In the genomic region with DNA sequence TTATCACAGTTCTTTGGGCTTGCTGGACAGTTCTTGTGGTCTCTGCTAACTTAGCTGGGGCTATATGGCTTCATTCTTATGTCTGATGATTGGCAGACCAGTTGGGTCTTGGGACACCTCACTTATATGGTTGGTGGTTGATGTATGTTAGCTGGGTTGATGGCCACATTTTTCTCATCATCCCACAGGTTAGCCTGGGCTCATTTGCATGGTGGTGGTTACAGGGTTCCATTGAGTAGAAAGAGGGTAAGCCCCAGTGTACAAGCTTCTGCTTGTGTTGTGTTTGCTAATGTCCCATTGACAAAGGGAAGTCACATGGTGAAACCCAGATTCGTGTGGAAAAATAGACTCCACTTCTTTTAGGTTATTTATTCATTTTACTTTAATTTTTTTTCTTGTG, we compare ENCODE assay signal across 10 cellular contexts. TPM values are rescaled to one million over a fixed set of nuclear protein-coding genes. Genes with fewer than 3 reads are reported as not detected.
DNase-seq lines count a peak whose midpoint lies in the region; ATAC-seq, FAIRE-seq and TF ChIP-seq lines count a peak whose summit lies in the region.
"Had no signal": no experiment of that assay in that cellular context is flagged by ENCODE, and none has a peak within 500 bp of the region (broad histone marks: within the 10 kb centered on the region; RNA-seq: fewer than 3 reads in every experiment).

No MANE protein-coding gene starts in this region.

- peaks cover 2% of the 10 kb centered on the region for H3K36me3 Mint-ChIP-seq in activated CD8-positive, alpha-beta T cell treated with anti-CD3 and anti-CD28 coated beads for 36 hours (ENCODE audit: low read depth)
- peaks cover 3% of the 10 kb centered on the region for H3K36me3 Mint-ChIP-seq in activated CD8-positive, alpha-beta T cell treated with anti-CD3 and anti-CD28 coated beads, Interleukin-2, amount 10 ng/mL, durations not matched to agents 7 days and 5 days (ENCODE audit: low read depth)
- H3K36me3 Mint-ChIP-seq in progenitor cell of endocrine pancreas (ENCODE audit: insufficient read depth) = no peaks in the 10 kb centered on the region

- no peak for FAIRE-seq in D721Med (lab: Jason Lieb, UNC)

- POLR2A ChIA-PET in activated CD8-positive, alpha-beta T cell treated with anti-CD3 and anti-CD28 coated beads for 36 hours (lab: Charles Lee) = no interaction called here
- POLR2A ChIA-PET in activated CD8-positive, alpha-beta T cell treated with anti-CD3 and anti-CD28 coated beads, Interleukin-2, amount 10 ng/mL, durations not matched to agents 7 days and 5 days (lab: Charles Lee) = interaction anchor here (3.1 kb wide), 1 partner anchor 61 kb away, joined by 9 read pairs; a partner anchor contains a TSS

- no peaks in the 10 kb centered on the region for H3K9me3 Mint-ChIP-seq in activated CD8-positive, alpha-beta T cell treated with anti-CD3 and anti-CD28 coated beads for 36 hours
- no peaks in the 10 kb centered on the region for H3K9me3 Mint-ChIP-seq in activated CD8-positive, alpha-beta T cell treated with anti-CD3 and anti-CD28 coated beads, Interleukin-2, amount 10 ng/mL, durations not matched to agents 7 days and 5 days (ENCODE audit: insufficient read depth)
- H3K9me3 Mint-ChIP-seq in progenitor cell of endocrine pancreas (ENCODE audit: low read depth) = no peaks in the 10 kb centered on the region

- no peaks in the 10 kb centered on the region for H3K27me3 Mint-ChIP-seq in activated CD8-positive, alpha-beta T cell treated with anti-CD3 and anti-CD28 coated beads for 36 hours
- H3K27me3 Mint-ChIP-seq in activated CD8-positive, alpha-beta T cell treated with anti-CD3 and anti-CD28 coated beads, Interleukin-2, amount 10 ng/mL, durations not matched to agents 7 days and 5 days (ENCODE audit: low read depth) = no peaks in the 10 kb centered on the region
- no peaks in the 10 kb centered on the region for H3K27me3 Mint-ChIP-seq in progenitor cell of endocrine pancreas

- TF ChIP-seq CTCF in activated CD8-positive, alpha-beta T cell treated with anti-CD3 and anti-CD28 coated beads for 36 hours (IDR thresholded peaks at IDR 0.05) = no peak
- no peak for TF ChIP-seq CTCF in progenitor cell of endocrine pancreas (IDR thresholded peaks at IDR 0.05; ENCODE audit: unreplicated experiment)
- TF ChIP-seq CTCF in D721Med (IDR thresholded peaks at IDR 0.05; ENCODE audit: insufficient read depth, missing control alignments) = no peak

- H3K4me1 Mint-ChIP-seq in activated CD8-positive, alpha-beta T cell treated with anti-CD3 and anti-CD28 coated beads for 36 hours (ENCODE audit: low read depth) = peaks cover 44% of the 10 kb centered on the region
- H3K4me1 Mint-ChIP-seq in activated CD8-positive, alpha-beta T cell treated with anti-CD3 and anti-CD28 coated beads, Interleukin-2, amount 10 ng/mL, durations not matched to agents 7 days and 5 days (ENCODE audit: low read depth) = peaks cover 25% of the 10 kb centered on the region
- peaks cover 4% of the 10 kb centered on the region for H3K4me1 Mint-ChIP-seq in progenitor cell of endocrine pancreas (ENCODE audit: low read depth)

- H3K4me3 Mint-ChIP-seq in activated CD8-positive, alpha-beta T cell treated with anti-CD3 and anti-CD28 coated beads for 36 hours = no peak overlapping the region
- no peak overlapping the region for H3K4me3 Mint-ChIP-seq in activated CD8-positive, alpha-beta T cell treated with anti-CD3 and anti-CD28 coated beads, Interleukin-2, amount 10 ng/mL, durations not matched to agents 7 days and 5 days
- H3K4me3 Mint-ChIP-seq in progenitor cell of endocrine pancreas (ENCODE audit: low read depth) = no peak overlapping the region

- ATAC-seq in activated CD8-positive, alpha-beta T cell treated with anti-CD3 and anti-CD28 coated beads for 36 hours = peak; percentile 87
- no peak for ATAC-seq in activated CD8-positive, alpha-beta T cell treated with anti-CD3 and anti-CD28 coated beads, Interleukin-2, amount 10 ng/mL, durations not matched to agents 7 days and 5 days
- peak; percentile 80 for ATAC-seq in GM21717 (IDR thresholded peaks at IDR 0.05; ENCODE audit: unreplicated experiment)
- ATAC-seq in HG03457 (IDR thresholded peaks at IDR 0.05; ENCODE audit: unreplicated experiment) = peak; percentile 81
- ATAC-seq: psoas muscle had no signal

- CTCF ChIA-PET in activated CD8-positive, alpha-beta T cell treated with anti-CD3 and anti-CD28 coated beads for 36 hours (lab: Charles Lee) = interaction anchor here (0.7 to 8.7 kb wide), 8 partner anchors 16 to 146 kb away, joined by 3 to 96 read pairs (median 3); no protein-coding TSS in a partner anchor
- CTCF ChIA-PET in activated CD8-positive, alpha-beta T cell treated with anti-CD3 and anti-CD28 coated beads, Interleukin-2, amount 10 ng/mL, durations not matched to agents 7 days and 5 days (lab: Charles Lee) = interaction anchor here (0.8 to 3.8 kb wide), 6 partner anchors 54 to 107 kb away, joined by 3 to 37 read pairs (median 3); no protein-coding TSS in a partner anchor

- peak; percentile 50 for DNase-seq in activated CD8-positive, alpha-beta T cell treated with anti-CD3 and anti-CD28 coated beads for 36 hours
- DNase-seq in activated CD8-positive, alpha-beta T cell treated with anti-CD3 and anti-CD28 coated beads, Interleukin-2, amount 10 ng/mL, durations not matched to agents 7 days and 5 days = no peak
- no peak for DNase-seq in progenitor cell of endocrine pancreas (ENCODE audit: low spot score, unreplicated experiment)
- no peak for DNase-seq in NCI-H2227 (lab: John Stamatoyannopoulos, UW; ENCODE audit: unreplicated experiment)
- DNase-seq in cerebellum (ENCODE audit: low spot score) = no peak
- no peak for DNase-seq in D721Med (ENCODE audit: insufficient read length, low spot score)
- DNase-seq: NCI-H146, psoas muscle had no signal

- peak overlapping the region; percentile 66 for H3K27ac Mint-ChIP-seq in activated CD8-positive, alpha-beta T cell treated with anti-CD3 and anti-CD28 coated beads for 36 hours
- H3K27ac Mint-ChIP-seq in activated CD8-positive, alpha-beta T cell treated with anti-CD3 and anti-CD28 coated beads, Interleukin-2, amount 10 ng/mL, durations not matched to agents 7 days and 5 days = no peak overlapping the region
- H3K27ac Mint-ChIP-seq in progenitor cell of endocrine pancreas = peak overlapping the region; percentile 16

- intact Hi-C loops in activated CD8-positive, alpha-beta T cell treated with anti-CD3 and anti-CD28 coated beads for 36 hours (cut with micrococcal nuclease) = loop anchor here (5.0 kb wide), 1 partner anchor 55 kb away; no protein-coding TSS in a partner anchor

RNA-seq across cellular contexts. Expression of a gene that starts 40.6 kb away (rescaled TPM):
- total RNA-seq in activated CD8-positive, alpha-beta T cell treated with anti-CD3 and anti-CD28 coated beads for 36 hours = 1 to 10 TPM; 8.1 to 8.6 TPM
- total RNA-seq in activated CD8-positive, alpha-beta T cell treated with anti-CD3 and anti-CD28 coated beads, Interleukin-2, amount 10 ng/mL, durations not matched to agents 7 days and 5 days = 10 to 100 TPM; 14.1 to 14.8 TPM
- total RNA-seq in progenitor cell of endocrine pancreas = 17.9 and 20.7 TPM in 2 replicates
- total RNA-seq in cerebellum = 9.6 TPM

RNA-seq across cellular contexts. Expression of a gene that starts 41.0 kb away (rescaled TPM):
- 10 to 100 TPM; 25.2 to 25.4 TPM for total RNA-seq in activated CD8-positive, alpha-beta T cell treated with anti-CD3 and anti-CD28 coated beads for 36 hours
- total RNA-seq in activated CD8-positive, alpha-beta T cell treated with anti-CD3 and anti-CD28 coated beads, Interleukin-2, amount 10 ng/mL, durations not matched to agents 7 days and 5 days = 10 to 100 TPM; 34.9 to 39.1 TPM
- total RNA-seq in progenitor cell of endocrine pancreas (12.3 and 13.0 TPM in 2 replicates), cerebellum (35.1 TPM)
